ENCODE assay signal across 23 cellular contexts in genomic region chr10:124343351-124344265, GRCh38.
"Had no signal": no experiment of that assay in that cellular context is flagged by ENCODE, and none has a peak within 500 bp of the region (broad histone marks: within the 10 kb centered on the region; RNA-seq: fewer than 3 reads in every experiment).

No MANE protein-coding gene starts in this region.

- H3K4me3 ChIP-seq: adrenal gland, ascending aorta, dorsolateral prefrontal cortex, gastroesophageal sphincter, sigmoid colon, smooth muscle cell, thoracic aorta, upper lobe of left lung had no signal

- H3K4me1 ChIP-seq: gastroesophageal sphincter, sigmoid colon had no signal

- H3K9me3 Mint-ChIP-seq: activated naive CD4-positive, alpha-beta T cell treated with anti-CD3 and anti-CD28 coated beads, Interleukin-2, amount 50 U/mL, for 72 hours; neural crest cell had no signal

- H3K9me3 ChIP-seq: adrenal gland, ascending aorta, gastroesophageal sphincter, sigmoid colon, thoracic aorta, upper lobe of left lung had no signal

- H3K36me3 ChIP-seq: adrenal gland, ascending aorta, brain microvascular endothelial cell, gastroesophageal sphincter, sigmoid colon, thoracic aorta, upper lobe of left lung, WERI-Rb-1 had no signal

- H3K4me1 Mint-ChIP-seq: neural crest cell had no signal

- H3K36me3 Mint-ChIP-seq: activated naive CD4-positive, alpha-beta T cell treated with anti-CD3 and anti-CD28 coated beads, Interleukin-2, amount 50 U/mL, for 72 hours had no signal

- H3K27ac Mint-ChIP-seq: activated naive CD4-positive, alpha-beta T cell treated with anti-CD3 and anti-CD28 coated beads, Interleukin-2, amount 50 U/mL, for 72 hours; progenitor cell of endocrine pancreas had no signal

- H3K4me2 ChIP-seq: smooth muscle cell had no signal

- DNase-seq: activated CD4-positive, alpha-beta T cell treated with anti-CD3 and anti-CD28 coated beads, Interleukin-2, amount 50 U/mL, for 4 hours; activated CD8-positive, alpha-beta memory T cell treated with anti-CD3 and anti-CD28 coated beads for 24 hours; adrenal gland; brain microvascular endothelial cell; central memory CD4-positive, alpha-beta T cell; hypothalamus; occipital lobe; retina; stimulated activated CD4-positive, alpha-beta T cell treated with anti-CD3 and anti-CD28 coated beads, Interleukin-2, amount 100 ng/mL, for 48 hours; stimulated activated CD8-positive, alpha-beta memory T cell treated with anti-CD3 and anti-CD28 coated beads, Interleukin-4, amount 100 ng/mL, for 48 hours; stimulated activated naive CD4-positive, alpha-beta T cell; T-helper 1 cell; WERI-Rb-1 had no signal

- H3K27me3 ChIP-seq: adrenal gland, ascending aorta, brain microvascular endothelial cell, dorsolateral prefrontal cortex, gastroesophageal sphincter, sigmoid colon, upper lobe of left lung had no signal

- H3K27ac ChIP-seq: adrenal gland, ascending aorta, brain microvascular endothelial cell, dorsolateral prefrontal cortex, gastroesophageal sphincter, sigmoid colon, thoracic aorta, upper lobe of left lung, WERI-Rb-1 had no signal

- H3K4me3 Mint-ChIP-seq: neural crest cell had no signal
